ENCODE assay signal across 7 cellular contexts in genomic region chr14:50362791-50363733, GRCh38. TPM values are rescaled to one million over a fixed set of nuclear protein-coding genes. Genes with fewer than 3 reads are reported as not detected.
DNase-seq lines count a peak whose midpoint lies in the region; ATAC-seq, FAIRE-seq and TF ChIP-seq lines count a peak whose summit lies in the region.

No MANE protein-coding gene starts in this region.

- TF ChIP-seq CTCF in testis (IDR thresholded peaks at IDR 0.05), result no peak
- no peak for TF ChIP-seq CTCF in BE2C (IDR thresholded peaks at IDR 0.05; ENCODE audit: low read depth, low read length)

- H3K36me3 ChIP-seq in testis (ENCODE audit: low read depth, missing control alignments), result no peaks in the 10 kb centered on the region
- no peaks in the 10 kb centered on the region for H3K36me3 ChIP-seq in BE2C

- peak overlapping the region; percentile 81 for H3K4me3 Mint-ChIP-seq in activated CD4-positive, alpha-beta T cell treated with anti-CD3 and anti-CD28 coated beads, Interleukin-2, amount 10 ng/mL, durations not matched to agents 7 days and 5 days

- no peaks in the 10 kb centered on the region for H3K27me3 Mint-ChIP-seq in activated CD4-positive, alpha-beta T cell treated with anti-CD3 and anti-CD28 coated beads, Interleukin-2, amount 10 ng/mL, durations not matched to agents 7 days and 5 days

- FAIRE-seq in H54 (lab: Jason Lieb, UNC), result no peak

- H3K27ac Mint-ChIP-seq in activated CD4-positive, alpha-beta T cell treated with anti-CD3 and anti-CD28 coated beads, Interleukin-2, amount 10 ng/mL, durations not matched to agents 7 days and 5 days, result peak overlapping the region; percentile 95

- intact Hi-C loops in left cardiac atrium (cut with DNase I), result no loop called here
- intact Hi-C loops in testis (cut with DNase I; ENCODE audit: low total_unique reads), result no loop called here

- ATAC-seq in GM19035 (IDR thresholded peaks at IDR 0.05; ENCODE audit: unreplicated experiment) (peak; percentile 31), HG03045 (IDR thresholded peaks at IDR 0.05; ENCODE audit: unreplicated experiment) (peak; percentile 19), left cardiac atrium (peak; percentile 19 to 36)

- H3K4me1 ChIP-seq in testis (peaks cover 4% of the 10 kb centered on the region), BE2C (no peaks in the 10 kb centered on the region)

- H3K4me3 ChIP-seq in testis (peak overlapping the region in 1 of 2 donors; percentile 31), BE2C (ENCODE audit: low read depth, low read length) (no peak overlapping the region)

- POLR2A ChIA-PET in activated CD4-positive, alpha-beta T cell treated with anti-CD3 and anti-CD28 coated beads, Interleukin-2, amount 10 ng/mL, durations not matched to agents 7 days and 5 days (lab: Charles Lee), result no interaction called here

- peak; percentile 52 for DNase-seq in activated CD4-positive, alpha-beta T cell treated with anti-CD3 and anti-CD28 coated beads, Interleukin-2, amount 10 ng/mL, durations not matched to agents 7 days and 5 days
- DNase-seq in left cardiac atrium (no peak), testis (peak; percentile 43), BE2C (no peak), H54 (ENCODE audit: insufficient read length, low spot score) (no peak)

- CTCF ChIA-PET in activated CD4-positive, alpha-beta T cell treated with anti-CD3 and anti-CD28 coated beads, Interleukin-2, amount 10 ng/mL, durations not matched to agents 7 days and 5 days (lab: Charles Lee), result interaction anchor here (1.0 to 2.1 kb wide), 3 partner anchors 12 to 49 kb away, joined by 3 to 8 read pairs (median 4); no protein-coding TSS in a partner anchor

- H3K36me3 Mint-ChIP-seq in activated CD4-positive, alpha-beta T cell treated with anti-CD3 and anti-CD28 coated beads, Interleukin-2, amount 10 ng/mL, durations not matched to agents 7 days and 5 days (ENCODE audit: low read depth), result peaks cover 30% of the 10 kb centered on the region

- peak overlapping the region in 1 of 2 donors; percentile 43 for H3K27ac ChIP-seq in testis

- 72 to 73% methylated on average over 10 to 14 of the region's 14 CpGs for WGBS in testis, 2 donors

- H3K27me3 ChIP-seq in testis, result no peaks in the 10 kb centered on the region
- H3K27me3 ChIP-seq in BE2C, result no peaks in the 10 kb centered on the region

- no peaks in the 10 kb centered on the region for H3K9me3 ChIP-seq in testis
- no peaks in the 10 kb centered on the region for H3K9me3 ChIP-seq in BE2C

- TF ChIP-seq POLR2A in testis (IDR thresholded peaks at IDR 0.05) (no peak), H54 (IDR thresholded peaks at IDR 0.05; ENCODE audit: low read depth, low read length) (no peak)

- peaks cover 47% of the 10 kb centered on the region for H3K4me1 Mint-ChIP-seq in activated CD4-positive, alpha-beta T cell treated with anti-CD3 and anti-CD28 coated beads, Interleukin-2, amount 10 ng/mL, durations not matched to agents 7 days and 5 days

- H3K9me3 Mint-ChIP-seq in activated CD4-positive, alpha-beta T cell treated with anti-CD3 and anti-CD28 coated beads, Interleukin-2, amount 10 ng/mL, durations not matched to agents 7 days and 5 days, result peaks cover 6% of the 10 kb centered on the region

RNA-seq across cellular contexts. Expression of gene CDKL1, which starts 33.6 kb away (rescaled TPM):
- total RNA-seq in activated CD4-positive, alpha-beta T cell treated with anti-CD3 and anti-CD28 coated beads, Interleukin-2, amount 10 ng/mL, durations not matched to agents 7 days and 5 days, result 10 to 100 TPM; 11.5 to 14.6 TPM
- total RNA-seq in left cardiac atrium, result 1 to 10 TPM; 2.9 to 3.0 TPM
- 1 to 10 TPM; 2.0 to 4.4 TPM for total RNA-seq in testis
- 3.3 TPM for polyA plus RNA-seq in testis (ENCODE audit: insufficient read depth, low read depth, low replicate concordance)
- polyA plus RNA-seq in BE2C (2012; ENCODE audit: insufficient read depth, insufficient read length, low read depth), result 3.2 TPM

RNA-seq across cellular contexts. Expression of gene DMAC2L, which starts 50.9 kb away (rescaled TPM):
- 10 to 100 TPM; 15.7 to 20.6 TPM for total RNA-seq in activated CD4-positive, alpha-beta T cell treated with anti-CD3 and anti-CD28 coated beads, Interleukin-2, amount 10 ng/mL, durations not matched to agents 7 days and 5 days
- total RNA-seq in left cardiac atrium (10 to 100 TPM; 14.4 to 20.2 TPM), testis (10 to 100 TPM; 30.0 to 33.5 TPM)
- polyA plus RNA-seq in testis (ENCODE audit: insufficient read depth, low read depth, low replicate concordance), result 50.8 TPM
- 12.4 TPM for polyA plus RNA-seq in BE2C (2012; ENCODE audit: insufficient read depth, insufficient read length, low read depth)

RNA-seq across cellular contexts. Expression of gene L2HGDH, which starts 51.0 kb away (rescaled TPM):
- 10 to 100 TPM in 1 of 2 experiments, 1 to 10 TPM in 1; 9.6 to 12.8 TPM for total RNA-seq in activated CD4-positive, alpha-beta T cell treated with anti-CD3 and anti-CD28 coated beads, Interleukin-2, amount 10 ng/mL, durations not matched to agents 7 days and 5 days
- 1 to 10 TPM; 8.8 to 9.2 TPM for total RNA-seq in left cardiac atrium
- 1 to 10 TPM; 7.9 to 8.9 TPM for total RNA-seq in testis
- polyA plus RNA-seq in testis (ENCODE audit: insufficient read depth, low read depth, low replicate concordance), result 8.5 TPM
- 8.9 TPM for polyA plus RNA-seq in BE2C (2012; ENCODE audit: insufficient read depth, insufficient read length, low read depth)

Comparison
In these comparisons a context has a peak if more than half of its experiments do, and no peak if none do; other contexts are left out.
1. DNase-seq: peak in activated CD4-positive, alpha-beta T cell treated with anti-CD3 and anti-CD28 coated beads, Interleukin-2, amount 10 ng/mL, durations not matched to agents 7 days and 5 days (single experiment) and testis (single experiment); none in left cardiac atrium (single experiment), BE2C (single experiment) and H54 (single experiment).
2. Peak in every context shown above with its lines, with median percentiles within 50 percentile points of each other: ATAC-seq.